Comparison of ENCODE assay signal across 8 cellular contexts in the genomic region with DNA sequence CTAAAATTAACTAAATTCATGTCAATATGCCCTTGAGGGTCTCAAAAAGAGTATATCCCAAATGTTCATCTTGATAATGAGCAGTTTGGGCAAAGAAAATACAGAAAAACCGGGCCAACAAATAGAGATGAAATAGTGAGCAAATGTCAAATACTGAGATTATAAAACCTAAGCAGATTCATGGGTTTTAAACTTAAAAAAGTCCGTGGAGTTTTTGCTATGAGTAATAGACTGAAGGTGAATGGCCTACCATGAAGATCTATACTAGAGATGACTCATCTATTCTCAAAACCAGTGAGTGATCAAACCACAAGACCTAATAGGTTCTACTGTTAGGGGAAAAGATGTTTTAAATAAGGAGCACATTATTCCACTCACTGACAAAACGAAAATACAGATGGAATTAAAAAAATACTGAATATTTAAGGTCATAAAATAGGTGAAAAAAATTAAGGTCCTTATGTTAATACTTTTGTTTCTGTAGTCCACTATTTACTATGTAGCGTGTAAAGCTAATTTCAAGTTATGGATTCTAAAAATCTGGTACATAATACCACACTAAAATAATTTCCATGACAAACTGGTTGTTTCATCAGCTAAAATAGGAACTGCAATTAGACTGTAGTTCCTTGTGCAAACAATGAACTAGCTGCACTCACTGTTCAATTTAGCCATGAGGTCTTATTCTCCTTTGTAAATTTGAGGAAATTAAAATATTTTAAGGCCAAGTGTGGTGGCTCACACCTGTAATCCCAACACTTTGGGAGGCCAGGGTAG. TPM values are rescaled to one million over a fixed set of nuclear protein-coding genes. Genes with fewer than 3 reads are reported as not detected.
DNase-seq lines count a peak whose midpoint lies in the region; ATAC-seq, FAIRE-seq and TF ChIP-seq lines count a peak whose summit lies in the region.

No MANE protein-coding gene starts in this region.

- H2AFZ ChIP-seq in keratinocyte (ENCODE audit: control insufficient read depth, low read length) = no peak overlapping the region

- peaks cover 2% of the 10 kb centered on the region for H3K9me1 ChIP-seq in keratinocyte (ENCODE audit: control insufficient read depth, extremely low read depth, insufficient read depth, low read length)

- H3K36me3 Mint-ChIP-seq in CD8-positive, alpha-beta T cell = peaks cover 86% of the 10 kb centered on the region
- peaks cover 100% of the 10 kb centered on the region for H3K36me3 Mint-ChIP-seq in activated T-helper 17 cell treated with anti-CD3 and anti-CD28 coated beads, Interleukin-2, amount 50 U/mL, for 72 hours (ENCODE audit: low read depth)

- peaks cover 77% of the 10 kb centered on the region for H4K20me1 ChIP-seq in keratinocyte (ENCODE audit: control insufficient read depth, extremely low read depth, insufficient read depth, low read length)

- peak overlapping the region; percentile 72 for H3K27ac Mint-ChIP-seq in CD8-positive, alpha-beta T cell
- peak overlapping the region; percentile 99 for H3K27ac Mint-ChIP-seq in activated T-helper 17 cell treated with anti-CD3 and anti-CD28 coated beads, Interleukin-2, amount 50 U/mL, for 72 hours

- H3K4me1 ChIP-seq in CD8-positive, alpha-beta T cell (ENCODE audit: insufficient read depth, low read length) = peaks cover 57% of the 10 kb centered on the region
- H3K4me1 ChIP-seq in keratinocyte (ENCODE audit: control insufficient read depth, extremely low read depth, insufficient read depth, low read length) = peaks cover 41% of the 10 kb centered on the region

- DNase-seq in CD8-positive, alpha-beta T cell = no peak
- DNase-seq in keratinocyte (ENCODE audit: low read depth, low spot score) (peak; percentile 61), NCI-H2171 (lab: John Stamatoyannopoulos, UW) (no peak), D341Med (ENCODE audit: low spot score) (no peak), mesenteric fat pad (ENCODE audit: low spot score) (no peak)

- no peaks in the 10 kb centered on the region for H3K9me3 ChIP-seq in CD8-positive, alpha-beta T cell (ENCODE audit: low read length)
- H3K9me3 ChIP-seq in keratinocyte (ENCODE audit: control insufficient read depth, low read depth, low read length) = no peaks in the 10 kb centered on the region

- intact Hi-C loops in CD8-positive, alpha-beta T cell (cut with DNase I, micrococcal nuclease) = loop anchor here (2.0 to 10.0 kb wide), 4 partner anchors 33 to 1321 kb away; partner anchors contain the start of genes DAD1 (in 1 of the 2) and TMEM253 (in 1 of the 2)

- no peak for FAIRE-seq in keratinocyte (lab: Jason Lieb, UNC)

- H3K4me2 ChIP-seq in keratinocyte (ENCODE audit: control insufficient read depth, extremely low read depth, insufficient read depth, low read depth, low read length) = peak overlapping the region; percentile 86

- no peaks in the 10 kb centered on the region for H3K9me3 Mint-ChIP-seq in CD8-positive, alpha-beta T cell
- H3K9me3 Mint-ChIP-seq in activated T-helper 17 cell treated with anti-CD3 and anti-CD28 coated beads, Interleukin-2, amount 50 U/mL, for 72 hours = no peaks in the 10 kb centered on the region

- H3K4me3 Mint-ChIP-seq in CD8-positive, alpha-beta T cell = peak overlapping the region; percentile 99
- H3K4me3 Mint-ChIP-seq in activated T-helper 17 cell treated with anti-CD3 and anti-CD28 coated beads, Interleukin-2, amount 50 U/mL, for 72 hours = peak overlapping the region; percentile 94

- peak overlapping the region; percentile 0 for H3K4me3 ChIP-seq in CD8-positive, alpha-beta T cell (ENCODE audit: low read depth, low read length)
- H3K4me3 ChIP-seq in keratinocyte (ENCODE audit: control insufficient read depth in 2 of 3, extremely low read depth in 1 of 3, insufficient read depth in 2 of 3, low read depth in 1 of 3, low read length in 3 of 3) = peak overlapping the region in 2 of 3 experiments; percentile 41 to 45

- no peaks in the 10 kb centered on the region for H3K27me3 ChIP-seq in CD8-positive, alpha-beta T cell (ENCODE audit: insufficient read depth, low read length)
- H3K27me3 ChIP-seq in keratinocyte (ENCODE audit: control insufficient read depth, extremely low read depth, insufficient read depth, low read length) = no peaks in the 10 kb centered on the region

- peak overlapping the region; percentile 53 for H3K9ac ChIP-seq in keratinocyte (ENCODE audit: control insufficient read depth, extremely low read depth, insufficient read depth, low read length)

- H3K27ac ChIP-seq in CD8-positive, alpha-beta T cell (ENCODE audit: low read depth, low read length) = no peak overlapping the region
- H3K27ac ChIP-seq in keratinocyte (ENCODE audit: control insufficient read depth, insufficient read depth, low read length) = peak overlapping the region; percentile 79

- POLR2A ChIA-PET in CD8-positive, alpha-beta T cell (lab: Charles Lee) = interaction anchor here (0.8 to 2.2 kb wide), 6 partner anchors 9 to 50 kb away, joined by 3 to 11 read pairs (median 4); no protein-coding TSS in a partner anchor

- peaks cover 95% of the 10 kb centered on the region for H3K79me2 ChIP-seq in keratinocyte (ENCODE audit: control insufficient read depth, insufficient read depth, low read length)

- CTCF ChIA-PET in CD8-positive, alpha-beta T cell (lab: Charles Lee) = interaction anchor here (0.9 to 1.9 kb wide), 5 partner anchors 8 to 193 kb away, joined by 3 to 6 read pairs (median 3); no protein-coding TSS in a partner anchor

- peaks cover 71% of the 10 kb centered on the region for H3K4me1 Mint-ChIP-seq in CD8-positive, alpha-beta T cell (ENCODE audit: low read depth)
- H3K4me1 Mint-ChIP-seq in activated T-helper 17 cell treated with anti-CD3 and anti-CD28 coated beads, Interleukin-2, amount 50 U/mL, for 72 hours = peaks cover 41% of the 10 kb centered on the region

- peak; percentile 62 for ATAC-seq in CD8-positive, alpha-beta T cell
- ATAC-seq in GM19463 (IDR thresholded peaks at IDR 0.05; ENCODE audit: unreplicated experiment) (peak; percentile 66), HG03520 (IDR thresholded peaks at IDR 0.05; ENCODE audit: unreplicated experiment) (peak; percentile 64)
- peak; percentile 82 for ATAC-seq in activated T-helper 17 cell treated with anti-CD3 and anti-CD28 coated beads, Interleukin-2, amount 50 U/mL, for 72 hours (replicated peaks)

- dilution Hi-C loops in keratinocyte (cut with MboI; ENCODE audit: extremely low pct_ligation_motif_present, low sequenced_read_pairs) = no loop called here

- peaks cover 25% of the 10 kb centered on the region for H3K36me3 ChIP-seq in CD8-positive, alpha-beta T cell (ENCODE audit: insufficient read depth, low read length)
- peaks cover 19 to 43% of the 10 kb centered on the region in 2 experiments for H3K36me3 ChIP-seq in keratinocyte (ENCODE audit: control insufficient read depth in 2 of 2, extremely low read depth in 1 of 2, insufficient read depth in 2 of 2, low read length in 2 of 2)

- no peaks in the 10 kb centered on the region for H3K27me3 Mint-ChIP-seq in CD8-positive, alpha-beta T cell (ENCODE audit: low read depth)
- no peaks in the 10 kb centered on the region for H3K27me3 Mint-ChIP-seq in activated T-helper 17 cell treated with anti-CD3 and anti-CD28 coated beads, Interleukin-2, amount 50 U/mL, for 72 hours

- TF ChIP-seq CTCF in CD8-positive, alpha-beta T cell (IDR thresholded peaks at IDR 0.05) = no peak
- no peak for TF ChIP-seq CTCF in keratinocyte (optimal IDR thresholded peaks at IDR 0.05 in 1 of 3, IDR thresholded peaks at IDR 0.05 in 1 of 3, conservative IDR thresholded peaks at IDR 0.05 in 1 of 3; ENCODE audit: extremely low read depth in 1 of 3, insufficient read depth in 2 of 3, low read length in 3 of 3)

RNA-seq across cellular contexts. Expression of gene HNRNPC, which starts 5.0 kb away (rescaled TPM):
- 100 to 1,000 TPM; 621 to 624 TPM for total RNA-seq in CD8-positive, alpha-beta T cell
- total RNA-seq in activated T-helper 17 cell treated with anti-CD3 and anti-CD28 coated beads, Interleukin-2, amount 50 U/mL, for 72 hours = 100 to 1,000 TPM; 720 to 984 TPM
- polyA plus RNA-seq in keratinocyte = 624 to 871 TPM (median 786 TPM) in 3 replicates
- 2,950 TPM for polyA plus RNA-seq in keratinocyte (2011; ENCODE audit: low read depth)
- polyA plus RNA-seq in keratinocyte (2011; cell fraction: cytosol; rRNA removed) = 414 and 574 TPM in 2 replicates
- 390 and 516 TPM in 2 replicates for polyA plus RNA-seq in keratinocyte (2011; cell fraction: nucleus; rRNA removed)
- 567 and 714 TPM in 2 replicates for polyA plus RNA-seq in keratinocyte (2012; ENCODE audit: low replicate concordance)
- 380 to 701 TPM (median 538 TPM) in 3 replicates for polyA minus RNA-seq in keratinocyte
- polyA minus RNA-seq in keratinocyte (2011; cell fraction: cytosol; rRNA and poly(A)+ RNA removed) = 204 TPM
- polyA minus RNA-seq in keratinocyte (2011; cell fraction: nucleus; rRNA and poly(A)+ RNA removed) = 318 and 503 TPM in 2 replicates
- total RNA-seq in mesenteric fat pad = 330 TPM

RNA-seq across cellular contexts. Expression of gene RPGRIP1, which starts 15.7 kb away (rescaled TPM):
- not detected for total RNA-seq in CD8-positive, alpha-beta T cell
- total RNA-seq in activated T-helper 17 cell treated with anti-CD3 and anti-CD28 coated beads, Interleukin-2, amount 50 U/mL, for 72 hours = not detected
- 0.07 TPM in 1 of 3 replicates, not detected in the others for polyA plus RNA-seq in keratinocyte
- not detected for polyA plus RNA-seq in keratinocyte (2011; ENCODE audit: low read depth)
- 0.02 and 0.03 TPM in 2 replicates for polyA plus RNA-seq in keratinocyte (2011; cell fraction: cytosol; rRNA removed)
- polyA plus RNA-seq in keratinocyte (2011; cell fraction: nucleus; rRNA removed) = 0.05 TPM in 1 of 2 replicates, not detected in the other
- polyA plus RNA-seq in keratinocyte (2012; ENCODE audit: low replicate concordance) = not detected in 2 replicates
- polyA minus RNA-seq in keratinocyte = 0.23 TPM in 1 of 3 replicates, not detected in the others
- not detected for polyA minus RNA-seq in keratinocyte (2011; cell fraction: cytosol; rRNA and poly(A)+ RNA removed)
- polyA minus RNA-seq in keratinocyte (2011; cell fraction: nucleus; rRNA and poly(A)+ RNA removed) = not detected in 2 replicates
- 0.80 TPM for total RNA-seq in mesenteric fat pad
